In the genomic region with DNA sequence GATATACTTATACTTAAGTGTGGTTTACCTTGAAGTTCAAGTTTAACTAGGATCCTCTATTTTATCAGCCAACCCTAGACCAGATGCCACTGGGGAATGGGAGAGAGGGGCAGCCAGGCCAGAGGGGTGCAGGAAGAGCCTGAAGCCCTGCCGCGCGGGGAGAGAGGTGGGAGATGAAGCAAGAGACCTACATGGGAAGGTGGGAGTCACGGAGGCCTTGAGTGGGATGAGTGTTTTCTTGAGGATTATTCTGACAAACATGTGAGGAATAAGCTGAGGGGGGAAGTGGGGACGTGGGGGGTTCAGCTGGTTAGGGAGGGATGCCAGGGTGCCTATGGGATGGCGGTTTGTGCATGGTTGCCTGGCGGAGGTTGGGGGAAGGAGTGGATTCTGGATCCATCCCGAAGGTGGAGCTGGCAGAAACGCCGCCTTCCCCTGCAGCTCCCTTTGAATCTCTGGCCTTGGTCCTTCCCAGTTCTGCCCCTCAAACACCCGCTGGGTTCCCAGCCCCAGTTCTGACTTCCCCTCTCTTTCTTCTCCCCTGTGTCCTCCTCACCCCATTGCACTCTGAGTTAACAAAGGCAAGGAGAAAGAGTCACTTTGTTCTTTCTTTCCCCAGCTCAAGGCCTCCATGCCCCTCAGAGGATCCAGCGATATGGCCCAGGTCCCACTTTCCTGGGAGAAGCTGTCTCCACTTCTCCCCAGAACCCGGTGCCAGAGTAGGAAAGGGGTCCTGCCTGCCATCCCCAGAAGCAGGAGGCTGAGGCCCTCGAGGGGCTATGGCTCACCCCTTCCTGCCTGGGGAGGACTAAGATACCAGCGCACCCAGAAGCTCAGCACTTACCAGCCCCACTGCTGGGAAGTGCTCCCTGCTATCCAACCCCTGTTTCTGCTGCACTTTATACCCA, we compare ENCODE assay signal across 20 cellular contexts.
"Had no signal": no experiment of that assay in that cellular context is flagged by ENCODE, and none has a peak within 500 bp of the region (broad histone marks: within the 10 kb centered on the region; RNA-seq: fewer than 3 reads in every experiment).

No MANE protein-coding gene starts in this region.

- H3K9me3 Mint-ChIP-seq: activated B cell treated with CpG ODN at 0.5 μM for 24 hours; activated CD8-positive, alpha-beta T cell treated with anti-CD3 and anti-CD28 coated beads for 36 hours; activated T-cell treated with anti-CD3 and anti-CD28 coated beads, Interleukin-2, amount 50 U/mL, for 24 hours; effector memory CD8-positive, alpha-beta T cell; immature natural killer cell; stimulated activated naive B cell treated with anti-CD40 and anti-IgM and Interleukin-4, amounts not matched to agents 10 μg/mL and 1 μg/mL and 100 μg/mL, for 72 hours had no signal

- H3K79me2 ChIP-seq: parathyroid adenoma had no signal

- H3K27ac ChIP-seq: esophagus squamous epithelium, heart right ventricle, parathyroid adenoma, sigmoid colon, thyroid gland had no signal

- H3K36me3 Mint-ChIP-seq: immature natural killer cell; stimulated activated naive B cell treated with anti-CD40 and anti-IgM and Interleukin-4, amounts not matched to agents 10 μg/mL and 1 μg/mL and 100 μg/mL, for 72 hours had no signal

- H2AFZ ChIP-seq: parathyroid adenoma had no signal

- H3K4me3 ChIP-seq: esophagus squamous epithelium, heart right ventricle, mucosa of descending colon, sigmoid colon, thyroid gland had no signal

- H3K9ac ChIP-seq: parathyroid adenoma had no signal

- H3K27me3 ChIP-seq: heart right ventricle, sigmoid colon, thyroid gland had no signal

- DNase-seq: activated B cell treated with CpG ODN at 0.5 μM for 24 hours; activated CD4-positive, alpha-beta T cell treated with anti-CD3 and anti-CD28 coated beads for 4 hours; activated CD8-positive, alpha-beta T cell treated with anti-CD3 and anti-CD28 coated beads for 36 hours; activated effector memory CD4-positive, alpha-beta T cell treated with Interleukin-2 at 50 U/mL for 16 hours; activated naive CD4-positive, alpha-beta T cell treated with anti-CD3 and anti-CD28 coated beads, Interleukin-2, amount 50 U/mL, for 16 hours; activated T-cell treated with anti-CD3 and anti-CD28 coated beads, Interleukin-2, amount 50 U/mL, for 24 hours; amniotic stem cell; effector memory CD8-positive, alpha-beta T cell; esophagus squamous epithelium; heart right ventricle; immature natural killer cell; kidney glomerular epithelial cell; left ventricle myocardium superior; mucosa of descending colon; naive thymus-derived CD4-positive, alpha-beta T cell; sigmoid colon; stimulated activated naive B cell treated with anti-CD40 and anti-IgM and Interleukin-4, amounts not matched to agents 10 μg/mL and 1 μg/mL and 100 μg/mL, for 72 hours; SW 1271; thyroid gland had no signal

- ATAC-seq: activated CD8-positive, alpha-beta T cell treated with anti-CD3 and anti-CD28 coated beads for 36 hours; effector memory CD8-positive, alpha-beta T cell; heart right ventricle; left ventricle myocardium superior; mucosa of descending colon; naive thymus-derived CD4-positive, alpha-beta T cell; stimulated activated naive B cell treated with anti-CD40 and anti-IgM and Interleukin-4, amounts not matched to agents 10 μg/mL and 1 μg/mL and 100 μg/mL, for 72 hours had no signal

- H3K9me3 ChIP-seq: esophagus squamous epithelium, heart right ventricle, mucosa of descending colon, sigmoid colon, thyroid gland had no signal

- H3K36me3 ChIP-seq: esophagus squamous epithelium, heart right ventricle, sigmoid colon, thyroid gland had no signal

- H3K4me1 ChIP-seq: parathyroid adenoma, sigmoid colon, thyroid gland had no signal

- H3K4me3 Mint-ChIP-seq: activated B cell treated with CpG ODN at 0.5 μM for 24 hours; activated CD8-positive, alpha-beta T cell treated with anti-CD3 and anti-CD28 coated beads for 36 hours; activated T-cell treated with anti-CD3 and anti-CD28 coated beads, Interleukin-2, amount 50 U/mL, for 24 hours; stimulated activated naive B cell treated with anti-CD40 and anti-IgM and Interleukin-4, amounts not matched to agents 10 μg/mL and 1 μg/mL and 100 μg/mL, for 72 hours had no signal

- H3K27me3 Mint-ChIP-seq: activated B cell treated with CpG ODN at 0.5 μM for 24 hours had no signal

- H3K27ac Mint-ChIP-seq: activated B cell treated with CpG ODN at 0.5 μM for 24 hours; activated CD8-positive, alpha-beta T cell treated with anti-CD3 and anti-CD28 coated beads for 36 hours; activated T-cell treated with anti-CD3 and anti-CD28 coated beads, Interleukin-2, amount 50 U/mL, for 24 hours; stimulated activated naive B cell treated with anti-CD40 and anti-IgM and Interleukin-4, amounts not matched to agents 10 μg/mL and 1 μg/mL and 100 μg/mL, for 72 hours had no signal
